Comparison of ENCODE assay signal across 19 cellular contexts in genomic region chr7:133419036-133419435, GRCh38.
DNase-seq lines count a peak whose midpoint lies in the region; ATAC-seq, FAIRE-seq and TF ChIP-seq lines count a peak whose summit lies in the region.
"Had no signal": no experiment of that assay in that cellular context is flagged by ENCODE, and none has a peak within 500 bp of the region (broad histone marks: within the 10 kb centered on the region; RNA-seq: fewer than 3 reads in every experiment).

No MANE protein-coding gene starts in this region.

- no peak for ATAC-seq in stimulated activated naive CD8-positive, alpha-beta T cell treated with anti-CD3 and anti-CD28 coated beads, Interleukin-15, Interleukin-2, amounts not matched to agents 100 U/mL and 50 U/mL, for 24 hours
- no peak for ATAC-seq in Panc1
- no peak for ATAC-seq in GM18870 (IDR thresholded peaks at IDR 0.05; ENCODE audit: unreplicated experiment)
- ATAC-seq: GM23338 had no signal

- CTCF ChIA-PET in Panc1 (lab: Charles Lee), result no interaction called here

- no peaks in the 10 kb centered on the region for H3K27me3 Mint-ChIP-seq in stimulated activated naive CD8-positive, alpha-beta T cell treated with anti-CD3 and anti-CD28 coated beads, Interleukin-15, Interleukin-2, amounts not matched to agents 100 ng/mL and 50 ng/mL, for 24 hours
- H3K27me3 Mint-ChIP-seq: CD4-positive, alpha-beta memory T cell had no signal

- H3K36me3 ChIP-seq in Panc1 (ENCODE audit: control insufficient read depth, insufficient read depth, low read length), result no peaks in the 10 kb centered on the region

- no peak overlapping the region for H3K4me3 Mint-ChIP-seq in stimulated activated naive CD8-positive, alpha-beta T cell treated with anti-CD3 and anti-CD28 coated beads, Interleukin-15, Interleukin-2, amounts not matched to agents 100 ng/mL and 50 ng/mL, for 24 hours
- H3K4me3 Mint-ChIP-seq: CD14-positive monocyte; CD4-positive, alpha-beta memory T cell; GM23338 had no signal

- DNase-seq in stimulated activated naive CD8-positive, alpha-beta T cell treated with anti-CD3 and anti-CD28 coated beads, Interleukin-15, Interleukin-2, amounts not matched to agents 100 U/mL and 50 U/mL, for 24 hours, result no peak
- DNase-seq in Panc1 (ENCODE audit: low read depth, low spot score) (no peak), fibroblast of peridontal ligament (ENCODE audit: extremely low read depth) (peak; percentile 52), GM19239 (ENCODE audit: insufficient read length, low spot score) (no peak), NCI-H748 (lab: John Stamatoyannopoulos, UW; ENCODE audit: unreplicated experiment) (no peak)
- DNase-seq: CD4-positive, alpha-beta memory T cell; DMS153; DMS79; GDM1; HCEC 1CT had no signal

- H3K4me3 ChIP-seq in Panc1 (ENCODE audit: low read depth in 2 of 2, low read length in 2 of 2), result no peak overlapping the region
- H3K4me3 ChIP-seq: BLaER1, GM23338 had no signal

- H3K9me3 Mint-ChIP-seq in stimulated activated naive CD8-positive, alpha-beta T cell treated with anti-CD3 and anti-CD28 coated beads, Interleukin-15, Interleukin-2, amounts not matched to agents 100 ng/mL and 50 ng/mL, for 24 hours, result peaks cover 4% of the 10 kb centered on the region
- H3K9me3 Mint-ChIP-seq: GM23338 had no signal

- no peaks in the 10 kb centered on the region for H3K4me1 ChIP-seq in Panc1 (ENCODE audit: control insufficient read depth, insufficient read depth, low read length)
- H3K4me1 ChIP-seq: BLaER1 had no signal

- H3K27ac ChIP-seq in Panc1 (ENCODE audit: low read length), result no peak overlapping the region
- H3K27ac ChIP-seq: BLaER1, HL-60 had no signal

- no peaks in the 10 kb centered on the region for H3K27me3 ChIP-seq in Panc1 (ENCODE audit: control insufficient read depth, insufficient read depth, low read length)
- H3K27me3 ChIP-seq: BLaER1 had no signal

- POLR2A ChIA-PET in Panc1 (lab: Charles Lee), result no interaction called here

- in situ Hi-C loops in Panc1 (cut with HindIII; ENCODE audit: low pct_unique_long_range_greater_than_20kb, low sequenced_read_pairs), result no loop called here

- peak overlapping the region; percentile 19 for H3K27ac Mint-ChIP-seq in stimulated activated naive CD8-positive, alpha-beta T cell treated with anti-CD3 and anti-CD28 coated beads, Interleukin-15, Interleukin-2, amounts not matched to agents 100 ng/mL and 50 ng/mL, for 24 hours
- H3K27ac Mint-ChIP-seq: CD14-positive monocyte, GM23338 had no signal

- intact Hi-C loops in Panc1 (cut with micrococcal nuclease; ENCODE audit: unreplicated experiment), result no loop called here

- TSS peak; percentile 14 for BruUV-seq in Panc1 (replicated peaks; lab: Mats Ljungman, UMichigan)

- FAIRE-seq in GM19239 (lab: Jason Lieb, UNC), result no peak
- FAIRE-seq: GM12892, GM18507, H54 had no signal

- H3K9me3 ChIP-seq in Panc1 (ENCODE audit: control insufficient read depth, insufficient read depth, low read depth, low read length), result no peaks in the 10 kb centered on the region

- H3K36me3 Mint-ChIP-seq in stimulated activated naive CD8-positive, alpha-beta T cell treated with anti-CD3 and anti-CD28 coated beads, Interleukin-15, Interleukin-2, amounts not matched to agents 100 ng/mL and 50 ng/mL, for 24 hours (ENCODE audit: low read depth), result peaks cover 21% of the 10 kb centered on the region

- TF ChIP-seq CTCF in Panc1 (IDR thresholded peaks at IDR 0.05), result no peak

- peaks cover 16% of the 10 kb centered on the region for H3K4me1 Mint-ChIP-seq in stimulated activated naive CD8-positive, alpha-beta T cell treated with anti-CD3 and anti-CD28 coated beads, Interleukin-15, Interleukin-2, amounts not matched to agents 100 ng/mL and 50 ng/mL, for 24 hours (ENCODE audit: low read depth)
- H3K4me1 Mint-ChIP-seq: CD14-positive monocyte had no signal
